21 cellular contexts compared by ENCODE assay signal in the genomic region with DNA sequence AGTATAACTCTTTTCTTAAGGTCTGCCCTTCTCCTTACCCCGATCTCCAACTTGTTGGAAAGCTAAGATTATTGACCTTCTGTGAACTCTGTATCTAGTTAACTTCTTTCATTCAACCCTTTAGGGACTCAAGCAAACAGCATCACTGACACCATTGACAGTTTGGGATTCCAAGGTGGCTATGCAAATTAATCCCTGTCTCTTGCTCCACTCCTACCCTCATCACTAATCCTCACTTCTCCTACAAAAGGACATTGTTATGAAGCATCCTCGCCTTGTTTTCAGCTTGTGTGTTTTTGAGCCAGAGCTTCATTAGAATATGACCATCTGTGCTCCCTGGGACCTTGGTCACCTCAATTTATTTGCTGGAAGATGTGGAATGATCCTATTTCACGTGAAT.
DNase-seq lines count a peak whose midpoint lies in the region; ATAC-seq, FAIRE-seq and TF ChIP-seq lines count a peak whose summit lies in the region.
"Had no signal": no experiment of that assay in that cellular context is flagged by ENCODE, and none has a peak within 500 bp of the region (broad histone marks: within the 10 kb centered on the region; RNA-seq: fewer than 3 reads in every experiment).

No MANE protein-coding gene starts in this region.

- POLR2A ChIA-PET in A549 (lab: Yijun Ruan, JAX): interaction anchor here (1.0 kb wide), 1 partner anchor 11 kb away, joined by 3 read pairs; no protein-coding TSS in a partner anchor
- POLR2A ChIA-PET in CD4-positive, alpha-beta T cell (lab: Charles Lee): no interaction called here

- H3K27ac ChIP-seq in A549 (peak overlapping the region; percentile 85 to 97), mesenchymal stem cell (ENCODE audit: low read length, poor library complexity, severe bottlenecking) (no peak overlapping the region), psoas muscle (peak overlapping the region; percentile 94), right atrium auricular region (no peak overlapping the region)
- no peak overlapping the region for H3K27ac ChIP-seq in CD4-positive, alpha-beta T cell (ENCODE audit: low read depth, low read length)
- H3K27ac ChIP-seq: 22Rv1, BLaER1, HL-60 had no signal

- no peak overlapping the region for H3K27ac Mint-ChIP-seq in CD4-positive, alpha-beta T cell
- H3K27ac Mint-ChIP-seq: CD14-positive monocyte; CD8-positive, alpha-beta memory T cell; IgD-negative memory B cell had no signal

- TF ChIP-seq CTCF in A549 (IDR thresholded peaks at IDR 0.05) (no peak), psoas muscle (IDR thresholded peaks at IDR 0.05) (no peak), right atrium auricular region (IDR thresholded peaks at IDR 0.05) (no peak)
- no peak for TF ChIP-seq CTCF in CD4-positive, alpha-beta T cell (IDR thresholded peaks at IDR 0.05)

- H3K27me3 Mint-ChIP-seq in CD4-positive, alpha-beta T cell: no peaks in the 10 kb centered on the region
- H3K27me3 Mint-ChIP-seq: CD8-positive, alpha-beta memory T cell; IgD-negative memory B cell had no signal

- ATAC-seq in A549 (peak; percentile 5 to 15; a peak in 1 of 6 replicates), psoas muscle (peak in 3 of 4 donors; percentile 20 to 33 (median 28))
- ATAC-seq in CD4-positive, alpha-beta T cell (ENCODE audit: poor library complexity): no peak

- no peak overlapping the region for H2BK15ac ChIP-seq in mesenchymal stem cell (ENCODE audit: low read depth, poor library complexity, severe bottlenecking)

- H2AFZ ChIP-seq in mesenchymal stem cell (ENCODE audit: low read depth, low read length): no peak overlapping the region

- H2BK120ac ChIP-seq in mesenchymal stem cell (ENCODE audit: low read depth, low read length): no peak overlapping the region

- H2BK5ac ChIP-seq in mesenchymal stem cell (ENCODE audit: low read depth, low read length, poor library complexity, severe bottlenecking): no peak overlapping the region

- peak overlapping the region; percentile 78 for H2AK5ac ChIP-seq in mesenchymal stem cell (ENCODE audit: low read length, severe bottlenecking)

- no peak overlapping the region for H3K4ac ChIP-seq in mesenchymal stem cell (ENCODE audit: low read depth in 1 of 2, low read length in 2 of 2)

- 81% methylated on average over 3 of the region's 3 CpGs for WGBS in A549 (ENCODE audit: missing lambda C conversion rate)
- 99% methylated on average over 2 of the region's 3 CpGs for WGBS in mesenchymal stem cell
- 70 to 78% (median 71%) methylated on average over 3 of the region's 3 CpGs for WGBS in psoas muscle, 3 donors

- no peak overlapping the region for H3K18ac ChIP-seq in mesenchymal stem cell (ENCODE audit: low read depth in 1 of 2, low read length in 2 of 2)

- no peaks in the 10 kb centered on the region for H3K9me3 Mint-ChIP-seq in CD4-positive, alpha-beta T cell
- H3K9me3 Mint-ChIP-seq: CD14-positive monocyte, H9, IgD-negative memory B cell had no signal

- H2BK12ac ChIP-seq in mesenchymal stem cell (ENCODE audit: low read length in 2 of 2): no peak overlapping the region

- TF ChIP-seq RAD21 in A549 (conservative IDR thresholded peaks at IDR 0.05 in 1 of 2, IDR thresholded peaks at IDR 0.05 in 1 of 2): no peak

- H3K27me3 ChIP-seq in NT2/D1 (ENCODE audit: insufficient read depth, insufficient read length) (no peaks in the 10 kb centered on the region), mesenchymal stem cell (ENCODE audit: control insufficient read depth in 1 of 2, insufficient read depth in 1 of 2, low read length in 2 of 2) (no peaks in the 10 kb centered on the region), psoas muscle (ENCODE audit: insufficient read depth in 3 of 3, low read length in 2 of 3) (no peaks in the 10 kb centered on the region), right atrium auricular region (no peaks in the 10 kb centered on the region)
- H3K27me3 ChIP-seq in CD4-positive, alpha-beta T cell (ENCODE audit: control insufficient read depth, insufficient read depth, low read length): no peaks in the 10 kb centered on the region
- H3K27me3 ChIP-seq: BLaER1 had no signal

- TF ChIP-seq POLR2A in A549 (IDR thresholded peaks at IDR 0.05; ENCODE audit: low read length): no peak

- peak; percentile 46 for FAIRE-seq in A549 (lab: Jason Lieb, UNC)
- FAIRE-seq: GM12892, GM18507, H1 had no signal

- intact Hi-C loops in psoas muscle (cut with DNase I): no loop called here
- intact Hi-C loops in CD4-positive, alpha-beta T cell (cut with DNase I, micrococcal nuclease): no loop called here

- H3K4me2 ChIP-seq in A549 (peak overlapping the region; percentile 9; the same call in 1 of the 3 replicates), mesenchymal stem cell (ENCODE audit: low read length, poor library complexity, severe bottlenecking) (no peak overlapping the region)
- H3K4me2 ChIP-seq: BLaER1 had no signal

- H3K36me3 ChIP-seq in NT2/D1 (ENCODE audit: insufficient read depth, insufficient read length, low read length) (no peaks in the 10 kb centered on the region), mesenchymal stem cell (ENCODE audit: control insufficient read depth in 1 of 2, insufficient read depth in 2 of 2, low read depth in 1 of 2, low read length in 2 of 2) (no peaks in the 10 kb centered on the region), psoas muscle (ENCODE audit: insufficient read depth in 1 of 2, low read depth in 1 of 2) (peaks cover 0 to 6% of the 10 kb centered on the region in 2 donors), right atrium auricular region (no peaks in the 10 kb centered on the region)
- H3K36me3 ChIP-seq: BLaER1 had no signal

- H3K4me3 ChIP-seq in A549: no peak overlapping the region
- no peak overlapping the region for H3K4me3 ChIP-seq in NT2/D1 (ENCODE audit: insufficient read length, low read depth)
- no peak overlapping the region for H3K4me3 ChIP-seq in mesenchymal stem cell (ENCODE audit: insufficient read depth in 1 of 2, low read depth in 1 of 2, low read length in 2 of 2)
- H3K4me3 ChIP-seq in psoas muscle: no peak overlapping the region
- no peak overlapping the region for H3K4me3 ChIP-seq in right atrium auricular region
- H3K4me3 ChIP-seq: BLaER1 had no signal

- H3K79me1 ChIP-seq in mesenchymal stem cell (replicated peaks; ENCODE audit: low read length, poor library complexity, severe bottlenecking): no peaks in the 10 kb centered on the region

- CTCF ChIA-PET in A549 (lab: Yijun Ruan, JAX): interaction anchor here (1.2 to 1.4 kb wide), 3 partner anchors 49 to 367 kb away, joined by 3 to 4 read pairs (median 3); no protein-coding TSS in a partner anchor
- CTCF ChIA-PET in CD4-positive, alpha-beta T cell (lab: Charles Lee): no interaction called here

- H3K9me3 ChIP-seq in A549 (no peaks in the 10 kb centered on the region), NT2/D1 (ENCODE audit: insufficient read depth, low read length) (no peaks in the 10 kb centered on the region), mesenchymal stem cell (ENCODE audit: control insufficient read depth, low read length) (no peaks in the 10 kb centered on the region), psoas muscle (no peaks in the 10 kb centered on the region), right atrium auricular region (no peaks in the 10 kb centered on the region)
- H3K9me3 ChIP-seq in CD4-positive, alpha-beta T cell (ENCODE audit: control insufficient read depth, low read length): no peaks in the 10 kb centered on the region
- H3K9me3 ChIP-seq: BLaER1 had no signal

- no peak overlapping the region for H3K23ac ChIP-seq in mesenchymal stem cell (ENCODE audit: low read length in 2 of 2)

- no peak overlapping the region for H3K14ac ChIP-seq in mesenchymal stem cell (ENCODE audit: low read length in 2 of 2)

- no peak overlapping the region for H3K4me3 Mint-ChIP-seq in CD4-positive, alpha-beta T cell
- H3K4me3 Mint-ChIP-seq: CD14-positive monocyte; CD8-positive, alpha-beta memory T cell; H9; IgD-negative memory B cell had no signal

- no peak for TF ChIP-seq EP300 in A549 (IDR thresholded peaks at IDR 0.05)

- H3K36me3 Mint-ChIP-seq in CD4-positive, alpha-beta T cell (ENCODE audit: low read depth): no peaks in the 10 kb centered on the region
- H3K36me3 Mint-ChIP-seq: CD8-positive, alpha-beta memory T cell had no signal

- no peaks in the 10 kb centered on the region for H3K4me1 Mint-ChIP-seq in CD4-positive, alpha-beta T cell (ENCODE audit: low read depth)
- H3K4me1 Mint-ChIP-seq: CD14-positive monocyte; CD8-positive, alpha-beta memory T cell had no signal

- no peak overlapping the region for H4K91ac ChIP-seq in mesenchymal stem cell (ENCODE audit: low read length)

- no peak for DNase-seq in A549 (ENCODE audit: low read depth in 1 of 2, low spot score in 1 of 2)
- DNase-seq in NT2/D1 (ENCODE audit: low read depth, low spot score): peak; percentile 8
- no peak for DNase-seq in mesenchymal stem cell
- DNase-seq in psoas muscle: no peak
- DNase-seq in CD4-positive, alpha-beta T cell: no peak
- no peak for DNase-seq in HuH-7 (ENCODE audit: low spot score)
- no peak for DNase-seq in right atrium auricular region (ENCODE audit: low spot score)
- DNase-seq: CD8-positive, alpha-beta memory T cell; COR-L47; DMS 273 treated with DMSO at 0.1 percent for 48 hours; GDM1; H9; KBM-7 had no signal

- no peak overlapping the region for H4K8ac ChIP-seq in mesenchymal stem cell (ENCODE audit: low read length)

- H3K9ac ChIP-seq in NT2/D1 (ENCODE audit: insufficient read length, low read depth) (no peak overlapping the region), mesenchymal stem cell (ENCODE audit: low read length) (no peak overlapping the region)
- H3K9ac ChIP-seq: BLaER1 had no signal

- H3K4me1 ChIP-seq in A549 (peaks cover 99% of the 10 kb centered on the region), NT2/D1 (ENCODE audit: insufficient read depth, insufficient read length) (no peaks in the 10 kb centered on the region), mesenchymal stem cell (ENCODE audit: control insufficient read depth, insufficient read depth, low read depth, low read length) (peaks cover 1% of the 10 kb centered on the region), psoas muscle (peaks cover 18% of the 10 kb centered on the region), right atrium auricular region (no peaks in the 10 kb centered on the region)
- H3K4me1 ChIP-seq: BLaER1 had no signal

TF ChIP-seq in A549, 52 proteins besides CTCF, POLR2A, EP300 and RAD21:
- TF ChIP-seq HOXA7 (CRISPR knock-in tag; IDR thresholded peaks at IDR 0.05) (0 out of 2 replicates have a peak, but pooled peaks have one; percentile 38), POLR2AphosphoS2 (conservative IDR thresholded peaks at IDR 0.05; ENCODE audit: low read length) (0 out of 2 replicates have a peak, but pooled peaks have one; percentile 51), RFX5 (IDR thresholded peaks at IDR 0.05) (no peak)

Comparison
In these comparisons a context has a peak if more than half of its experiments do, and no peak if none do; other contexts are left out.
1. H3K27ac ChIP-seq: peak in A549 (2 of 2) and psoas muscle (single experiment); none in mesenchymal stem cell (single experiment), CD4-positive, alpha-beta T cell (single experiment) and right atrium auricular region (0 of 2).